Comparison of ENCODE assay signal across 10 cellular contexts in the genomic region with DNA sequence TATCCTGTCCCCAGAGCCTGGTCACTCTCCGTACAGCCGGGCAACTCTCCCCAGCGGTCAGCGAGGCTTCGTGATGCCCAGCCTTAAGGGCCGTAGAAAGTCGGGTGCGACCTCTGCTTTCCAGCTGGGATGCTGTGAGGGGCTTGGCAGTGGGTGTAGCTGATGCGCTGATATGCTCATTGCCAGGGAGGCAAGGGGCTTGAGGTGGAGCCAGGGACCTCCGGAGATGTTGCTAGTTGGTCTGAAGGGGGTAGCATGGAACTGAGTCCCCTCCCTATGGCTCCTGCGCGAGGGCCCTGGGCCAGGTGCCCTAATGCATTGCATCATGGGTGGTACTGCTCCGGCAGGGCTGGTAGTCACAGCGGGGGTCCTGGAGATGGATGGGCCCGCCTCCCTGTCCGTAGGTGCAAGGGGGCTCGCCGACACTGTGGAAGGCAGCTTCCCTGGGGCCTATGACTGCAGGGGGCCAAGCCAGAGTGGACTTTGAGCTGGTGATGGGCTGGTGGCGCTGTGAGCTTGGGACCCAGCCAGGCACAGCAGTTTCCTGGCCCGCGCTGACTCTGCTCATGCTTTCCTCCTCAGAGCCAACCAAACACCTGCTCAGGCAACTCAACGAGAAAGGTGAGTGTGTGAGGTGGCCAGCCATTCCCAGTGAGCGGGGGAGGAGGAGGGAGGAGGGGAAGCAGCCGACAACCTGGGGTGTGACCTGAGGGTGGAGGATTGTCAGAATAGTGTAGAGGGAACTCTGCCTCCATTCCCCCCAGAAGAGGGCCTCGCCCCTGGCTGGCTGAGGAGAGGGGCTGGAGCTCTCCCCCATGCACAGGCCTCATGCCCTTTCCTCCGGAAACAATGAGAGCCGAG. TPM values are rescaled to one million over a fixed set of nuclear protein-coding genes. Genes with fewer than 3 reads are reported as not detected.
A peak's percentile ranks its signal among the peaks of the same experiment; 100 is the strongest.
DNase-seq lines count a peak whose midpoint lies in the region; ATAC-seq, FAIRE-seq and TF ChIP-seq lines count a peak whose summit lies in the region.
"Had no signal": no experiment of that assay in that cellular context is flagged by ENCODE, and none has a peak within 500 bp of the region (broad histone marks: within the 10 kb centered on the region; RNA-seq: fewer than 3 reads in every experiment).

No MANE protein-coding gene starts in this region.

- WGBS in pancreas, 2 donors: 38 to 39% methylated on average over 27 of the region's 27 CpGs

- ATAC-seq in pancreas (peak; percentile 90 to 97 (median 96)), GM19023 (IDR thresholded peaks at IDR 0.05; ENCODE audit: unreplicated experiment) (no peak)

- no peak for FAIRE-seq in pancreas (lab: Jason Lieb, UNC)

- H3K27ac ChIP-seq in epithelial cell of prostate (peak overlapping the region; percentile 13), pancreas (peak overlapping the region; percentile 56 to 80 (median 75))

- TF ChIP-seq CTCF in pancreas (IDR thresholded peaks at IDR 0.05): no peak

- DNase-seq in COR-L47 (lab: John Stamatoyannopoulos, UW) (peak; percentile 95), NCI-H2029 treated with DMSO at 0.1 percent for 48 hours (lab: John Stamatoyannopoulos, UW) (peak; percentile 48), epithelial cell of prostate (ENCODE audit: low read depth, low spot score) (no peak), pancreas (peak; percentile 82 to 95 (median 92)), medulla oblongata (ENCODE audit: extremely low spot score) (no peak), putamen (ENCODE audit: low spot score) (no peak)
- DNase-seq in activated naive CD4-positive, alpha-beta T cell treated with Interleukin-2 at 50 U/mL for 16 hours: no peak
- DNase-seq: Caco-2, MG63 had no signal

- no peaks in the 10 kb centered on the region for H3K27me3 ChIP-seq in pancreas
- H3K27me3 ChIP-seq: MG63 had no signal

- no peak overlapping the region for H3K4me3 ChIP-seq in pancreas
- H3K4me3 ChIP-seq: MG63 had no signal

- H3K4me1 ChIP-seq in pancreas: peaks cover 16 to 19% (median 18%) of the 10 kb centered on the region in 3 donors

- peaks cover 4 to 37% (median 15%) of the 10 kb centered on the region in 3 donors for H3K36me3 ChIP-seq in pancreas

- no peaks in the 10 kb centered on the region for H3K9me3 ChIP-seq in pancreas
- H3K9me3 ChIP-seq: Caco-2, MG63 had no signal

- intact Hi-C loops in pancreas (cut with DNase I): no loop called here

RNA-seq across cellular contexts. Expression of a gene that starts 32.3 kb away (rescaled TPM):
- total RNA-seq in pancreas: 10 to 100 TPM; 33.3 to 60.7 (median 41.0) TPM
- polyA plus RNA-seq in pancreas: 10 to 100 TPM; 33.8 to 42.0 TPM

Comparison
In these comparisons a context has a peak if more than half of its experiments do, and no peak if none do; other contexts are left out.
1. DNase-seq: peak in COR-L47 (single experiment), NCI-H2029 treated with DMSO at 0.1 percent for 48 hours (single experiment) and pancreas (6 of 6); none in epithelial cell of prostate (single experiment), medulla oblongata (single experiment), activated naive CD4-positive, alpha-beta T cell treated with Interleukin-2 at 50 U/mL for 16 hours (single experiment) and putamen (single experiment).